8 cellular contexts compared by ENCODE assay signal in genomic region chr11:72238040-72238450, GRCh38. TPM values are rescaled to one million over a fixed set of nuclear protein-coding genes. Genes with fewer than 3 reads are reported as not detected.
DNase-seq lines count a peak whose midpoint lies in the region; ATAC-seq and TF ChIP-seq lines count a peak whose summit lies in the region.

No MANE protein-coding gene starts in this region.

- peaks cover 42% of the 10 kb centered on the region for H3K27me3 Mint-ChIP-seq in brain

- TF ChIP-seq CTCF in HL-60 (IDR thresholded peaks at IDR 0.05; ENCODE audit: insufficient read depth, low read length) (peak; percentile 91), brain (conservative IDR thresholded peaks at IDR 0.05) (peak; percentile 62 to 78)

- peaks cover 22% of the 10 kb centered on the region for H3K4me1 Mint-ChIP-seq in brain

- no peak overlapping the region for H3K27ac Mint-ChIP-seq in brain

- peaks cover 33% of the 10 kb centered on the region for H3K27me3 ChIP-seq in HL-60 (ENCODE audit: insufficient read depth, poor library complexity, severe bottlenecking)

- DNase-seq in DMS153 treated with DMSO at 0.1 percent for 48 hours (lab: John Stamatoyannopoulos, UW; ENCODE audit: unreplicated experiment), result peak; percentile 60
- peak in 1 of 2 experiments; percentile 78 for DNase-seq in HL-60 (ENCODE audit: low read depth in 1 of 2, low spot score in 1 of 2)
- peak; percentile 44 for DNase-seq in RPMI8226
- peak; percentile 95 for DNase-seq in iPS-NIHi7 (ENCODE audit: extremely low spot score)
- peak; percentile 63 for DNase-seq in stimulated activated CD4-positive, alpha-beta T cell treated with anti-CD3 and anti-CD28 coated beads, Interleukin-1b, Interleukin-23, amount 100 ng/mL, for 48 hours
- no peak for DNase-seq in NCI-H446 treated with DMSO at 0.1 percent for 48 hours (lab: John Stamatoyannopoulos, UW)

- no peak for ATAC-seq in GM19328 (IDR thresholded peaks at IDR 0.05; ENCODE audit: unreplicated experiment)

- no peak overlapping the region for H3K27ac ChIP-seq in HL-60 (replicated peaks)

- peaks cover 15% of the 10 kb centered on the region for H3K36me3 Mint-ChIP-seq in brain

- no peak overlapping the region for H3K4me3 Mint-ChIP-seq in brain

- H3K9me3 Mint-ChIP-seq in brain, result peaks cover 0 to 11% (median 3%) of the 10 kb centered on the region in 5 experiments

- no peak overlapping the region for H3K4me3 ChIP-seq in HL-60 (replicated peaks; ENCODE audit: insufficient read depth, low read length)

RNA-seq across cellular contexts. Expression of gene PHOX2A, which starts 5.9 kb away (rescaled TPM):
- 9.1 TPM for polyA plus RNA-seq in brain (ENCODE audit: insufficient read depth, low read depth, low replicate concordance)

RNA-seq across cellular contexts. Expression of gene INPPL1, which starts 13.5 kb away (rescaled TPM):
- 275 TPM for polyA plus RNA-seq in brain (ENCODE audit: insufficient read depth, low read depth, low replicate concordance)

RNA-seq across cellular contexts. Expression of gene FOLR2, which starts 21.5 kb away (rescaled TPM):
- polyA plus RNA-seq in brain (ENCODE audit: insufficient read depth, low read depth, low replicate concordance), result 13.7 TPM

RNA-seq across cellular contexts. Expression of gene FOLR1, which starts 46.1 kb away (rescaled TPM):
- polyA plus RNA-seq in brain (ENCODE audit: insufficient read depth, low read depth, low replicate concordance), result 18.6 TPM
